Comparison of ENCODE assay signal across 21 cellular contexts in genomic region chr2:233482616-233483015, GRCh38.
DNase-seq lines count a peak whose midpoint lies in the region; ATAC-seq and TF ChIP-seq lines count a peak whose summit lies in the region.
"Had no signal": no experiment of that assay in that cellular context is flagged by ENCODE, and none has a peak within 500 bp of the region (broad histone marks: within the 10 kb centered on the region; RNA-seq: fewer than 3 reads in every experiment).

No MANE protein-coding gene starts in this region.

- peaks cover 20% of the 10 kb centered on the region for H3K36me3 Mint-ChIP-seq in chondrocyte (ENCODE audit: low read depth)
- H3K36me3 Mint-ChIP-seq in stimulated activated memory B cell treated with anti-CD40 and anti-IgM and Interleukin-4, amounts not matched to agents 10 μg/mL and 1 μg/mL and 100 μg/mL, for 72 hours: peaks cover 49% of the 10 kb centered on the region
- no peaks in the 10 kb centered on the region for H3K36me3 Mint-ChIP-seq in activated CD4-positive, alpha-beta T cell treated with anti-CD3 and anti-CD28 coated beads, Interleukin-2, amount 10 ng/mL, durations not matched to agents 7 days and 5 days (ENCODE audit: low read depth)

- ATAC-seq in left lung (no peak), GM21717 (IDR thresholded peaks at IDR 0.05; ENCODE audit: unreplicated experiment) (no peak), GM21619 (IDR thresholded peaks at IDR 0.05; ENCODE audit: unreplicated experiment) (no peak)
- ATAC-seq in stimulated activated memory B cell treated with anti-CD40 and anti-IgM and Interleukin-4, amounts not matched to agents 10 μg/mL and 1 μg/mL and 100 μg/mL, for 72 hours: no peak

- POLR2A ChIA-PET in GM10248 (lab: Yijun Ruan, JAX): no interaction called here
- POLR2A ChIA-PET in activated CD4-positive, alpha-beta T cell treated with anti-CD3 and anti-CD28 coated beads, Interleukin-2, amount 10 ng/mL, durations not matched to agents 7 days and 5 days (lab: Charles Lee): no interaction called here

- peak overlapping the region; percentile 61 for H3K27ac Mint-ChIP-seq in chondrocyte (ENCODE audit: unreplicated experiment)
- peak overlapping the region; percentile 57 for H3K27ac Mint-ChIP-seq in stimulated activated memory B cell treated with anti-CD40 and anti-IgM and Interleukin-4, amounts not matched to agents 10 μg/mL and 1 μg/mL and 100 μg/mL, for 72 hours
- H3K27ac Mint-ChIP-seq in activated CD4-positive, alpha-beta T cell treated with anti-CD3 and anti-CD28 coated beads, Interleukin-2, amount 10 ng/mL, durations not matched to agents 7 days and 5 days: no peak overlapping the region
- H3K27ac Mint-ChIP-seq: activated B cell treated with CpG ODN at 0.5 μM for 24 hours; activated CD4-positive, alpha-beta memory T cell treated with anti-CD3 and anti-CD28 coated beads, Interleukin-2, amount 10 ng/mL, durations not matched to agents 7 days and 5 days had no signal

- TF ChIP-seq CTCF in chondrocyte (IDR thresholded peaks at IDR 0.05): no peak
- no peak for TF ChIP-seq CTCF in left lung (IDR thresholded peaks at IDR 0.05)
- no peak for TF ChIP-seq CTCF in GM10248 (IDR thresholded peaks at IDR 0.05; ENCODE audit: control extremely low read depth, extremely low read depth, low read depth, missing control alignments)

- H3K36me3 ChIP-seq in left lung: peaks cover 0 to 54% of the 10 kb centered on the region in 2 donors

- H3K27me3 Mint-ChIP-seq in chondrocyte (ENCODE audit: low read depth): no peaks in the 10 kb centered on the region
- H3K27me3 Mint-ChIP-seq in stimulated activated memory B cell treated with anti-CD40 and anti-IgM and Interleukin-4, amounts not matched to agents 10 μg/mL and 1 μg/mL and 100 μg/mL, for 72 hours: no peaks in the 10 kb centered on the region
- no peaks in the 10 kb centered on the region for H3K27me3 Mint-ChIP-seq in activated CD4-positive, alpha-beta T cell treated with anti-CD3 and anti-CD28 coated beads, Interleukin-2, amount 10 ng/mL, durations not matched to agents 7 days and 5 days
- H3K27me3 Mint-ChIP-seq: activated B cell treated with CpG ODN at 0.5 μM for 24 hours; activated CD4-positive, alpha-beta memory T cell treated with anti-CD3 and anti-CD28 coated beads, Interleukin-2, amount 10 ng/mL, durations not matched to agents 7 days and 5 days; brain; IgD-negative memory B cell had no signal

- peak overlapping the region; percentile 53 to 85 for H3K27ac ChIP-seq in left lung

- peaks cover 17 to 18% of the 10 kb centered on the region in 2 donors for H3K4me1 ChIP-seq in left lung

- H3K4me3 Mint-ChIP-seq in chondrocyte (ENCODE audit: unreplicated experiment): no peak overlapping the region
- H3K4me3 Mint-ChIP-seq in stimulated activated memory B cell treated with anti-CD40 and anti-IgM and Interleukin-4, amounts not matched to agents 10 μg/mL and 1 μg/mL and 100 μg/mL, for 72 hours: no peak overlapping the region
- no peak overlapping the region for H3K4me3 Mint-ChIP-seq in activated CD4-positive, alpha-beta T cell treated with anti-CD3 and anti-CD28 coated beads, Interleukin-2, amount 10 ng/mL, durations not matched to agents 7 days and 5 days
- H3K4me3 Mint-ChIP-seq: activated B cell treated with CpG ODN at 0.5 μM for 24 hours; activated CD4-positive, alpha-beta memory T cell treated with anti-CD3 and anti-CD28 coated beads, Interleukin-2, amount 10 ng/mL, durations not matched to agents 7 days and 5 days; brain; IgD-negative memory B cell had no signal

- peak; percentile 16 for DNase-seq in MV-4-11 (lab: John Stamatoyannopoulos, UW)
- no peak for DNase-seq in chondrocyte (ENCODE audit: low spot score)
- no peak for DNase-seq in left lung
- no peak for DNase-seq in GM10248 (ENCODE audit: extremely low spot score)
- DNase-seq in activated CD4-positive, alpha-beta T cell treated with anti-CD3 and anti-CD28 coated beads, Interleukin-2, amount 10 ng/mL, durations not matched to agents 7 days and 5 days: no peak
- DNase-seq: activated B cell treated with CpG ODN at 0.5 μM for 24 hours; activated CD4-positive, alpha-beta memory T cell treated with anti-CD3 and anti-CD28 coated beads, Interleukin-2, amount 10 ng/mL, durations not matched to agents 7 days and 5 days; activated naive CD4-positive, alpha-beta T cell; effector CD8-positive, alpha-beta T cell; NCI-H1105 treated with DMSO at 0.1 percent for 48 hours; NCI-H2081; NCI-H345; NCI-H82; stimulated activated CD4-positive, alpha-beta T cell treated with anti-CD3 and anti-CD28 coated beads, Interleukin-2, amount 100 ng/mL, for 24 hours had no signal

- peaks cover 64% of the 10 kb centered on the region for H3K4me1 Mint-ChIP-seq in chondrocyte (ENCODE audit: low read depth)
- H3K4me1 Mint-ChIP-seq in stimulated activated memory B cell treated with anti-CD40 and anti-IgM and Interleukin-4, amounts not matched to agents 10 μg/mL and 1 μg/mL and 100 μg/mL, for 72 hours: no peaks in the 10 kb centered on the region
- no peaks in the 10 kb centered on the region for H3K4me1 Mint-ChIP-seq in activated CD4-positive, alpha-beta T cell treated with anti-CD3 and anti-CD28 coated beads, Interleukin-2, amount 10 ng/mL, durations not matched to agents 7 days and 5 days
- H3K4me1 Mint-ChIP-seq: activated CD4-positive, alpha-beta memory T cell treated with anti-CD3 and anti-CD28 coated beads, Interleukin-2, amount 10 ng/mL, durations not matched to agents 7 days and 5 days had no signal

- H3K9me3 ChIP-seq in left lung: no peaks in the 10 kb centered on the region
- H3K9me3 ChIP-seq: thoracic aorta had no signal

- CTCF ChIA-PET in GM10248 (lab: Yijun Ruan, JAX): no interaction called here
- CTCF ChIA-PET in activated CD4-positive, alpha-beta T cell treated with anti-CD3 and anti-CD28 coated beads, Interleukin-2, amount 10 ng/mL, durations not matched to agents 7 days and 5 days (lab: Charles Lee): no interaction called here

- H3K4me3 ChIP-seq in left lung: no peak overlapping the region
- H3K4me3 ChIP-seq: smooth muscle cell, thoracic aorta had no signal

- no peaks in the 10 kb centered on the region for H3K27me3 ChIP-seq in left lung

- intact Hi-C loops in left lung (cut with DNase I): no loop called here

- no peaks in the 10 kb centered on the region for H3K9me3 Mint-ChIP-seq in chondrocyte (ENCODE audit: low read depth)
- H3K9me3 Mint-ChIP-seq in stimulated activated memory B cell treated with anti-CD40 and anti-IgM and Interleukin-4, amounts not matched to agents 10 μg/mL and 1 μg/mL and 100 μg/mL, for 72 hours: no peaks in the 10 kb centered on the region
- H3K9me3 Mint-ChIP-seq in activated CD4-positive, alpha-beta T cell treated with anti-CD3 and anti-CD28 coated beads, Interleukin-2, amount 10 ng/mL, durations not matched to agents 7 days and 5 days: no peaks in the 10 kb centered on the region
- H3K9me3 Mint-ChIP-seq: activated B cell treated with CpG ODN at 0.5 μM for 24 hours; activated CD4-positive, alpha-beta memory T cell treated with anti-CD3 and anti-CD28 coated beads, Interleukin-2, amount 10 ng/mL, durations not matched to agents 7 days and 5 days; brain; IgD-negative memory B cell had no signal
